In genomic region chr15:100343251-100343650, GRCh38 we compare ENCODE assay signal across 25 cellular contexts. TPM values are rescaled to one million over a fixed set of nuclear protein-coding genes. Genes with fewer than 3 reads are reported as not detected.
"Had no signal": no experiment of that assay in that cellular context is flagged by ENCODE, and none has a peak within 500 bp of the region (broad histone marks: within the 10 kb centered on the region; RNA-seq: fewer than 3 reads in every experiment).

No MANE protein-coding gene starts in this region.

- H3K9me3 ChIP-seq: colonic mucosa, esophagus squamous epithelium, gastrocnemius medialis, heart right ventricle, left lung, lower lobe of right lung, mucosa of descending colon had no signal

- H3K36me3 Mint-ChIP-seq: mesothelial cell of epicardium had no signal

- H3K36me3 ChIP-seq: colonic mucosa, esophagus squamous epithelium, gastrocnemius medialis, heart right ventricle, left lung, lower lobe of right lung had no signal

- H3K27ac ChIP-seq: colonic mucosa, dorsolateral prefrontal cortex, epithelial cell of prostate, esophagus squamous epithelium, gastrocnemius medialis, heart right ventricle, left lung, lower lobe of right lung had no signal

- H3K4me1 ChIP-seq: colonic mucosa had no signal

- H3K9me3 Mint-ChIP-seq: mesothelial cell of epicardium had no signal

- ATAC-seq: esophagus mucosa, gastrocnemius medialis, heart right ventricle, left cardiac atrium, left lung, left ventricle myocardium superior, lower lobe of right lung, mucosa of descending colon had no signal

- H3K4me3 ChIP-seq: colonic mucosa, esophagus squamous epithelium, gastrocnemius medialis, heart right ventricle, left lung, lower lobe of right lung, mucosa of descending colon had no signal

- H3K4me3 Mint-ChIP-seq: mesothelial cell of epicardium had no signal

- H3K27me3 ChIP-seq: colonic mucosa, gastrocnemius medialis had no signal

- DNase-seq: cerebellar nuclear complex; colonic mucosa; dermis blood vessel endothelial cell; dorsolateral prefrontal cortex; effector CD4-positive, alpha-beta T cell; effector memory CD4-positive, alpha-beta T cell; erythroblast; esophagus squamous epithelium; foreskin fibroblast; foreskin melanocyte; gastrocnemius medialis; glutamatergic neuron; head of caudate nucleus; heart right ventricle; hippocampal formation; left cardiac atrium; left lung; left ventricle myocardium superior; lower lobe of right lung; mesenchymal stem cell; mucosa of descending colon had no signal

- H3K27ac Mint-ChIP-seq: mesothelial cell of epicardium had no signal

RNA-seq across cellular contexts. Expression of gene ADAMTS17, which starts 1.5 kb away (rescaled TPM):
- total RNA-seq: glomerular endothelial cell had no signal
